Comparison of ENCODE assay signal across 8 cellular contexts in genomic region chr1:148458901-148459581, GRCh38. TPM values are rescaled to one million over a fixed set of nuclear protein-coding genes. Genes with fewer than 3 reads are reported as not detected.
A peak's percentile ranks its signal among the peaks of the same experiment; 100 is the strongest.
DNase-seq lines count a peak whose midpoint lies in the region; ATAC-seq and TF ChIP-seq lines count a peak whose summit lies in the region.
"Not testable (repeated sequence)": the region's sequence is repeated elsewhere in the genome, so short reads cannot be mapped to it uniquely, and the experiment has no call there.

No MANE protein-coding gene starts in this region.

- in situ Hi-C loops in astrocyte of the spinal cord (cut with HindIII; ENCODE audit: low sequenced_read_pairs) = not testable (repeated sequence)

- DNase-seq in NCI-H748 (lab: John Stamatoyannopoulos, UW; ENCODE audit: unreplicated experiment) (peak; percentile 42), astrocyte of the spinal cord (ENCODE audit: low read depth, low spot score) (peak; percentile 16), globus pallidus (ENCODE audit: low spot score) (peak; percentile 24), mucosa of descending colon (peak; percentile 54 to 78 (median 72)), vagina (ENCODE audit: extremely low spot score in 2 of 2) (peak in 1 of 2 donors; percentile 76)
- peak; percentile 19 for DNase-seq in activated CD4-positive, alpha-beta T cell treated with anti-CD3 and anti-CD28 coated beads, Interleukin-2, amount 50 U/mL, for 4 hours
- peak; percentile 64 for DNase-seq in stimulated activated CD4-positive, alpha-beta T cell treated with anti-CD3 and anti-CD28 coated beads, Interleukin-15, amount 100 ng/mL, for 24 hours

- H3K36me3 ChIP-seq in mucosa of descending colon (ENCODE audit: low read depth); vagina: not testable (repeated sequence)

- intact Hi-C loops in mucosa of descending colon (cut with DNase I, micrococcal nuclease); vagina (cut with DNase I): not testable (repeated sequence)

- H3K27ac ChIP-seq in vagina = peak overlapping the region; percentile 71

- H3K27me3 ChIP-seq in vagina = not testable (repeated sequence)

- peak overlapping the region; percentile 55 for H3K4me3 ChIP-seq in GM12875 (ENCODE audit: low read depth, low read length)
- peak overlapping the region; percentile 63 for H3K4me3 ChIP-seq in astrocyte of the spinal cord (ENCODE audit: low read depth, low read length)
- peak overlapping the region; percentile 51 for H3K4me3 ChIP-seq in mucosa of descending colon
- peak overlapping the region; percentile 54 to 58 for H3K4me3 ChIP-seq in vagina

- not testable (repeated sequence) for ATAC-seq in mucosa of descending colon

- not testable (repeated sequence) for H3K9me3 ChIP-seq in mucosa of descending colon, vagina

- TF ChIP-seq POLR2A in vagina (IDR thresholded peaks at IDR 0.05) = not testable (repeated sequence)

- TF ChIP-seq CTCF in GM12875 (IDR thresholded peaks at IDR 0.05; ENCODE audit: borderline replicate concordance, insufficient read depth, low read depth, low read length); astrocyte of the spinal cord (IDR thresholded peaks at IDR 0.05; ENCODE audit: low read depth, low read length); mucosa of descending colon (IDR thresholded peaks at IDR 0.05); vagina (IDR thresholded peaks at IDR 0.05): not testable (repeated sequence)

- H3K4me1 ChIP-seq in mucosa of descending colon (ENCODE audit: low read depth); vagina: not testable (repeated sequence)

RNA-seq across cellular contexts. Expression of gene PPIAL4G, which starts 24.1 kb away (rescaled TPM):
- under 1 TPM; 0.09 to 0.19 (median 0.12) TPM for total RNA-seq in mucosa of descending colon
- total RNA-seq in vagina = not detected
